ENCODE assay signal across 26 cellular contexts in the genomic region with DNA sequence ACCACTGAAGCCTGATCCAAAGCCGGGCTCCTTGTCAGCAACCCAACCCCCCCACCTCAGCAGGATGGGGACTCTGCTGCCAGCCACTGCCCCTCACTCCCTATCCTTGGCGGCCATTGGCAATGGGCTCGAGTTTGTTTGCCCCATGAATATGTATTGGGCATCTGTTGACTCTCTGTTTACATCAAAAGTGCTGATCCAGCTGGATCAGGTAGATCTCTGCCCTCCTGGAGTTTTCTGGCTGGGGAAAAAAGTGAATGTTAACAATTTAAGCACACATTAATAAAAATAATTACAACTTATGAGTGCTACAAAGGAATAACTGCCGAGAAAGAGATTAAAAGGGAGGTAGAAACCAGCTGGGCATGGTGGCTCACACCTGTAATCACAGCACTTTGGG.
"Had no signal": no experiment of that assay in that cellular context is flagged by ENCODE, and none has a peak within 500 bp of the region (broad histone marks: within the 10 kb centered on the region; RNA-seq: fewer than 3 reads in every experiment).

No MANE protein-coding gene starts in this region.

- H3K4me3 ChIP-seq: colonic mucosa, esophagus squamous epithelium, gastrocnemius medialis, heart right ventricle, left lung, lower lobe of right lung, mucosa of descending colon had no signal

- FAIRE-seq: endometrium, islet of Langerhans, keratinocyte had no signal

- H3K9me3 ChIP-seq: colonic mucosa, esophagus squamous epithelium, gastrocnemius medialis, heart right ventricle, left lung, lower lobe of right lung, mucosa of descending colon had no signal

- ATAC-seq: effector memory CD8-positive, alpha-beta T cell; esophagus mucosa; gastrocnemius medialis; heart right ventricle; left cardiac atrium; left lung; left ventricle myocardium superior; lower lobe of right lung; mucosa of descending colon had no signal

- H3K27me3 ChIP-seq: colonic mucosa, left lung had no signal

- H3K27ac ChIP-seq: colonic mucosa, epithelial cell of prostate, esophagus squamous epithelium, gastrocnemius medialis, heart right ventricle, left lung, lower lobe of right lung had no signal

- H3K36me3 ChIP-seq: colonic mucosa, esophagus squamous epithelium, gastrocnemius medialis, heart right ventricle, lower lobe of right lung had no signal

- H3K4me1 ChIP-seq: colonic mucosa, gastrocnemius medialis, heart right ventricle, left lung, lower lobe of right lung had no signal

- DNase-seq: colonic mucosa; cortex of kidney; effector CD8-positive, alpha-beta T cell; effector memory CD8-positive, alpha-beta T cell; endodermal cell; erythroblast; esophagus squamous epithelium; foreskin fibroblast; foreskin melanocyte; gastrocnemius medialis; glutamatergic neuron; head of caudate nucleus; heart right ventricle; hippocampal formation; left cardiac atrium; left lung; left ventricle myocardium superior; lower lobe of right lung; mesenchymal stem cell; mucosa of descending colon; naive B cell had no signal
